In genomic region chr5:27682600-27682999, GRCh38 we compare ENCODE assay signal across 11 cellular contexts.
DNase-seq lines count a peak whose midpoint lies in the region; ATAC-seq and TF ChIP-seq lines count a peak whose summit lies in the region.
"Had no signal": no experiment of that assay in that cellular context is flagged by ENCODE, and none has a peak within 500 bp of the region (broad histone marks: within the 10 kb centered on the region; RNA-seq: fewer than 3 reads in every experiment).

No MANE protein-coding gene starts in this region.

- H3K27ac ChIP-seq in C4-2B, result no peak overlapping the region
- H3K27ac ChIP-seq in Panc1 (ENCODE audit: low read length), result no peak overlapping the region

- POLR2A ChIA-PET in Panc1 (lab: Charles Lee), result no interaction called here

- DNase-seq in HAP-1 (ENCODE audit: low spot score in 2 of 2), result peak; percentile 42 to 44
- DNase-seq in Panc1 (ENCODE audit: low read depth, low spot score), result no peak
- DNase-seq in epithelial cell of proximal tubule (ENCODE audit: low read depth), result no peak
- no peak for DNase-seq in ureter (ENCODE audit: low spot score)
- DNase-seq: activated CD8-positive, alpha-beta memory T cell treated with anti-CD3 and anti-CD28 coated beads, Interleukin-2, amount 10 ng/mL, durations not matched to agents 7 days and 5 days; small intestine; T-helper 2 cell had no signal

- H3K9me3 ChIP-seq in HAP-1 (no peaks in the 10 kb centered on the region), Panc1 (ENCODE audit: control insufficient read depth, insufficient read depth, low read depth, low read length) (no peaks in the 10 kb centered on the region)

- H3K36me3 ChIP-seq in HAP-1 (replicated peaks) (no peaks in the 10 kb centered on the region), Panc1 (ENCODE audit: control insufficient read depth, insufficient read depth, low read length) (no peaks in the 10 kb centered on the region)

- H3K27me3 ChIP-seq in HAP-1 (ENCODE audit: low read depth) (no peaks in the 10 kb centered on the region), Panc1 (ENCODE audit: control insufficient read depth, insufficient read depth, low read length) (no peaks in the 10 kb centered on the region)

- ATAC-seq in Panc1, result no peak
- no peak for ATAC-seq in HG02571 (IDR thresholded peaks at IDR 0.05; ENCODE audit: unreplicated experiment)
- no peak for ATAC-seq in HG03045 (IDR thresholded peaks at IDR 0.05; ENCODE audit: unreplicated experiment)
- no peak for ATAC-seq in HG02970 (IDR thresholded peaks at IDR 0.05; ENCODE audit: low FRiP score, unreplicated experiment)
- ATAC-seq: activated CD8-positive, alpha-beta memory T cell treated with anti-CD3 and anti-CD28 coated beads, Interleukin-2, amount 10 ng/mL, durations not matched to agents 7 days and 5 days had no signal

- TF ChIP-seq CTCF in C4-2B (conservative IDR thresholded peaks at IDR 0.05), result peak; percentile 24
- peak; percentile 24; the same call in 1 of the 2 replicates for TF ChIP-seq CTCF in Panc1 (IDR thresholded peaks at IDR 0.05)
- TF ChIP-seq CTCF in epithelial cell of proximal tubule (conservative IDR thresholded peaks at IDR 0.05; ENCODE audit: low read depth, low read length), result peak; percentile 67

- intact Hi-C loops in Panc1 (cut with micrococcal nuclease; ENCODE audit: unreplicated experiment), result no loop called here

- CTCF ChIA-PET in Panc1 (lab: Charles Lee), result no interaction called here

- no peaks in the 10 kb centered on the region for H3K4me1 ChIP-seq in HAP-1
- no peaks in the 10 kb centered on the region for H3K4me1 ChIP-seq in Panc1 (ENCODE audit: control insufficient read depth, insufficient read depth, low read length)

- in situ Hi-C loops in HAP-1 (cut with MboI; ENCODE audit: low sequenced_read_pairs) (no loop called here), Panc1 (cut with HindIII; ENCODE audit: low pct_unique_long_range_greater_than_20kb, low sequenced_read_pairs) (no loop called here)

- no peak overlapping the region for H3K4me3 ChIP-seq in HAP-1
- no peak overlapping the region for H3K4me3 ChIP-seq in Panc1 (ENCODE audit: low read depth in 2 of 2, low read length in 2 of 2)
- H3K4me3 ChIP-seq in epithelial cell of proximal tubule (ENCODE audit: low read depth, low read length), result no peak overlapping the region

- BruUV-seq in Panc1 (replicated peaks; lab: Mats Ljungman, UMichigan), result no TSS peak

Comparison
In these comparisons a context has a peak if more than half of its experiments do, and no peak if none do; other contexts are left out.
1. DNase-seq: peak in HAP-1 (2 of 2); none in Panc1 (single experiment), epithelial cell of proximal tubule (single experiment) and ureter (single experiment).
2. Peak in every context shown above with its lines, with median percentiles within 50 percentile points of each other: CTCF ChIP-seq.